In genomic region chr7:91504919-91505318, GRCh38 we compare ENCODE assay signal across 20 cellular contexts.
"Had no signal": no experiment of that assay in that cellular context is flagged by ENCODE, and none has a peak within 500 bp of the region (broad histone marks: within the 10 kb centered on the region; RNA-seq: fewer than 3 reads in every experiment).

No MANE protein-coding gene starts in this region.

- H3K27me3 ChIP-seq: esophagus muscularis mucosa, gastrocnemius medialis, heart right ventricle, neutrophil, spleen, tibial artery, upper lobe of left lung, uterus had no signal

- DNase-seq: effector memory CD8-positive, alpha-beta T cell; gastrocnemius medialis; heart right ventricle; hypothalamus; mammary epithelial cell; mucosa of descending colon; naive thymus-derived CD8-positive, alpha-beta T cell; posterior cingulate gyrus; spleen; stimulated activated CD4-positive, alpha-beta T cell treated with anti-CD3 and anti-CD28 coated beads, Interleukin-15, amount 100 ng/mL, for 24 hours; stimulated activated CD4-positive, alpha-beta T cell treated with anti-CD3 and anti-CD28 coated beads, Interleukin-1b, Interleukin-23, amount 100 ng/mL, for 48 hours; stimulated activated CD4-positive, alpha-beta T cell treated with anti-CD3 and anti-CD28 coated beads, Interleukin-4, amount 100 ng/mL, for 24 hours; tibial artery; upper lobe of left lung; uterus had no signal

- H3K9me3 ChIP-seq: esophagus muscularis mucosa, mucosa of descending colon, neutrophil, upper lobe of left lung, uterus had no signal

- ATAC-seq: effector memory CD8-positive, alpha-beta T cell; gastrocnemius medialis; heart right ventricle; left lobe of liver; mucosa of descending colon; naive thymus-derived CD8-positive, alpha-beta T cell; stimulated activated memory B cell treated with anti-CD40 and anti-IgM and Interleukin-4, amounts not matched to agents 10 μg/mL and 1 μg/mL and 100 μg/mL, for 72 hours had no signal

- H3K36me3 ChIP-seq: esophagus muscularis mucosa, gastrocnemius medialis, heart right ventricle, neutrophil, spleen, tibial artery, upper lobe of left lung, uterus had no signal

- H3K4me3 ChIP-seq: esophagus muscularis mucosa, gastrocnemius medialis, heart right ventricle, mucosa of descending colon, spleen, tibial artery, upper lobe of left lung, uterus had no signal

- H3K4me1 ChIP-seq: esophagus muscularis mucosa, gastrocnemius medialis, spleen, tibial artery, upper lobe of left lung, uterus had no signal

- H3K27ac ChIP-seq: epithelial cell of prostate, esophagus muscularis mucosa, gastrocnemius medialis, heart right ventricle, neutrophil, spleen, tibial artery, upper lobe of left lung, uterus had no signal
